1 cellular context compared by ENCODE assay signal in genomic region chr3:190330936-190331734, GRCh38.
TF ChIP-seq lines count a peak whose summit lies in the region.

No MANE protein-coding gene starts in this region.

TF ChIP-seq in HepG2, 621 proteins besides CTCF, POLR2A, EP300 and RAD21 (continued from another document and continues in another):
- TF ChIP-seq, protein P1, sequence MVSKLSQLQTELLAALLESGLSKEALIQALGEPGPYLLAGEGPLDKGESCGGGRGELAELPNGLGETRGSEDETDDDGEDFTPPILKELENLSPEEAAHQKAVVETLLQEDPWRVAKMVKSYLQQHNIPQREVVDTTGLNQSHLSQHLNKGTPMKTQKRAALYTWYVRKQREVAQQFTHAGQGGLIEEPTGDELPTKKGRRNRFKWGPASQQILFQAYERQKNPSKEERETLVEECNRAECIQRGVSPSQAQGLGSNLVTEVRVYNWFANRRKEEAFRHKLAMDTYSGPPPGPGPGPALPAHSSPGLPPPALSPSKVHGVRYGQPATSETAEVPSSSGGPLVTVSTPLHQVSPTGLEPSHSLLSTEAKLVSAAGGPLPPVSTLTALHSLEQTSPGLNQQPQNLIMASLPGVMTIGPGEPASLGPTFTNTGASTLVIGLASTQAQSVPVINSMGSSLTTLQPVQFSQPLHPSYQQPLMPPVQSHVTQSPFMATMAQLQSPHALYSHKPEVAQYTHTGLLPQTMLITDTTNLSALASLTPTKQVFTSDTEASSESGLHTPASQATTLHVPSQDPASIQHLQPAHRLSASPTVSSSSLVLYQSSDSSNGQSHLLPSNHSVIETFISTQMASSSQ (IDR thresholded peaks at IDR 0.05; ENCODE audit: low read depth) = peak; percentile 62; the same call in 1 of the 2 replicates
- TF ChIP-seq, protein P1 (CRISPR knock-in tag; IDR thresholded peaks at IDR 0.05; ENCODE audit: borderline replicate concordance) = peak; percentile 80; the same call in 1 of the 2 replicates
- TF ChIP-seq ZNF550 (CRISPR knock-in tag; IDR thresholded peaks at IDR 0.05; ENCODE audit: borderline replicate concordance) (no peak), FOXA1 (IDR thresholded peaks at IDR 0.05) (peak; percentile 79), FOXA1 (CRISPR knock-in tag; IDR thresholded peaks at IDR 0.05) (peak; percentile 95), THAP11 (CRISPR knock-in tag; IDR thresholded peaks at IDR 0.05) (peak; percentile 72), CAMTA2 (CRISPR knock-in tag; IDR thresholded peaks at IDR 0.05; ENCODE audit: borderline replicate concordance) (no peak), SMARCC2 (IDR thresholded peaks at IDR 0.05) (no peak; the same call in 1 of the 2 replicates), ZNF407 (CRISPR knock-in tag; IDR thresholded peaks at IDR 0.05; ENCODE audit: not compliant biosample characterization) (no peak), SYNCRIP (IDR thresholded peaks at IDR 0.05; ENCODE audit: insufficient read depth, low read depth, low read length) (no peak), TBL1XR1 (IDR thresholded peaks at IDR 0.05; ENCODE audit: borderline replicate concordance, low read length, partially characterized antibody) (peak; percentile 67), SMAD3 (CRISPR knock-in tag; IDR thresholded peaks at IDR 0.05) (peak; percentile 87; the same call in 1 of the 2 replicates), MEF2D (CRISPR knock-in tag; IDR thresholded peaks at IDR 0.05) (no peak), ATF3 (CRISPR knock-in tag; IDR thresholded peaks at IDR 0.05) (0 out of 2 replicates have a peak, but pooled peaks have one; percentile 47), PHF8 (CRISPR knock-in tag; IDR thresholded peaks at IDR 0.05) (no peak), ZNF672 (CRISPR knock-in tag; IDR thresholded peaks at IDR 0.05) (no peak), ZFY (CRISPR knock-in tag; IDR thresholded peaks at IDR 0.05) (no peak), HDAC1 (CRISPR knock-in tag; IDR thresholded peaks at IDR 0.05) (peak; percentile 77), KLF13 (CRISPR knock-in tag; IDR thresholded peaks at IDR 0.05) (no peak), CENPBD1 (CRISPR knock-in tag; IDR thresholded peaks at IDR 0.05; ENCODE audit: borderline replicate concordance, low read depth) (no peak), STAT5B (CRISPR knock-in tag; IDR thresholded peaks at IDR 0.05) (0 out of 2 replicates have a peak, but pooled peaks have one; percentile 46), ZNF331 (CRISPR knock-in tag; IDR thresholded peaks at IDR 0.05) (peak; percentile 95), GABPA (IDR thresholded peaks at IDR 0.05; ENCODE audit: low read depth, low read length) (no peak), GABPA (CRISPR knock-in tag; IDR thresholded peaks at IDR 0.05; ENCODE audit: low read depth) (0 out of 2 replicates have a peak, but pooled peaks have one; percentile 14), ZNF614 (CRISPR knock-in tag; IDR thresholded peaks at IDR 0.05; ENCODE audit: borderline replicate concordance) (peak; percentile 87), ZNF44 (CRISPR knock-in tag; IDR thresholded peaks at IDR 0.05) (no peak), ISL2 (CRISPR knock-in tag; IDR thresholded peaks at IDR 0.05) (peak; percentile 89), ZFP36L2 (CRISPR knock-in tag; IDR thresholded peaks at IDR 0.05) (no peak)
- TF ChIP-seq, protein P2, sequence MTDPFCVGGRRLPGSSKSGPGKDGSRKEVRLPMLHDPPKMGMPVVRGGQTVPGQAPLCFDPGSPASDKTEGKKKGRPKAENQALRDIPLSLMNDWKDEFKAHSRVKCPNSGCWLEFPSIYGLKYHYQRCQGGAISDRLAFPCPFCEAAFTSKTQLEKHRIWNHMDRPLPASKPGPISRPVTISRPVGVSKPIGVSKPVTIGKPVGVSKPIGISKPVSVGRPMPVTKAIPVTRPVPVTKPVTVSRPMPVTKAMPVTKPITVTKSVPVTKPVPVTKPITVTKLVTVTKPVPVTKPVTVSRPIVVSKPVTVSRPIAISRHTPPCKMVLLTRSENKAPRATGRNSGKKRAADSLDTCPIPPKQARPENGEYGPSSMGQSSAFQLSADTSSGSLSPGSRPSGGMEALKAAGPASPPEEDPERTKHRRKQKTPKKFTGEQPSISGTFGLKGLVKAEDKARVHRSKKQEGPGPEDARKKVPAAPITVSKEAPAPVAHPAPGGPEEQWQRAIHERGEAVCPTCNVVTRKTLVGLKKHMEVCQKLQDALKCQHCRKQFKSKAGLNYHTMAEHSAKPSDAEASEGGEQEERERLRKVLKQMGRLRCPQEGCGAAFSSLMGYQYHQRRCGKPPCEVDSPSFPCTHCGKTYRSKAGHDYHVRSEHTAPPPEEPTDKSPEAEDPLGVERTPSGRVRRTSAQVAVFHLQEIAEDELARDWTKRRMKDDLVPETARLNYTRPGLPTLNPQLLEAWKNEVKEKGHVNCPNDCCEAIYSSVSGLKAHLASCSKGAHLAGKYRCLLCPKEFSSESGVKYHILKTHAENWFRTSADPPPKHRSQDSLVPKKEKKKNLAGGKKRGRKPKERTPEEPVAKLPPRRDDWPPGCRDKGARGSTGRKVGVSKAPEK (CRISPR knock-in tag; IDR thresholded peaks at IDR 0.05; ENCODE audit: borderline replicate concordance) = no peak; the same call in 1 of the 2 replicates
- TF ChIP-seq, protein P3, sequence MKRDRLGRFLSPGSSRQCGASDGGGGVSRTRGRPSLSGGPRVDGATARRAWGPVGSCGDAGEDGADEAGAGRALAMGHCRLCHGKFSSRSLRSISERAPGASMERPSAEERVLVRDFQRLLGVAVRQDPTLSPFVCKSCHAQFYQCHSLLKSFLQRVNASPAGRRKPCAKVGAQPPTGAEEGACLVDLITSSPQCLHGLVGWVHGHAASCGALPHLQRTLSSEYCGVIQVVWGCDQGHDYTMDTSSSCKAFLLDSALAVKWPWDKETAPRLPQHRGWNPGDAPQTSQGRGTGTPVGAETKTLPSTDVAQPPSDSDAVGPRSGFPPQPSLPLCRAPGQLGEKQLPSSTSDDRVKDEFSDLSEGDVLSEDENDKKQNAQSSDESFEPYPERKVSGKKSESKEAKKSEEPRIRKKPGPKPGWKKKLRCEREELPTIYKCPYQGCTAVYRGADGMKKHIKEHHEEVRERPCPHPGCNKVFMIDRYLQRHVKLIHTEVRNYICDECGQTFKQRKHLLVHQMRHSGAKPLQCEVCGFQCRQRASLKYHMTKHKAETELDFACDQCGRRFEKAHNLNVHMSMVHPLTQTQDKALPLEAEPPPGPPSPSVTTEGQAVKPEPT (CRISPR knock-in tag; IDR thresholded peaks at IDR 0.05; ENCODE audit: low read depth) = no peak
- TF ChIP-seq, protein P4, sequence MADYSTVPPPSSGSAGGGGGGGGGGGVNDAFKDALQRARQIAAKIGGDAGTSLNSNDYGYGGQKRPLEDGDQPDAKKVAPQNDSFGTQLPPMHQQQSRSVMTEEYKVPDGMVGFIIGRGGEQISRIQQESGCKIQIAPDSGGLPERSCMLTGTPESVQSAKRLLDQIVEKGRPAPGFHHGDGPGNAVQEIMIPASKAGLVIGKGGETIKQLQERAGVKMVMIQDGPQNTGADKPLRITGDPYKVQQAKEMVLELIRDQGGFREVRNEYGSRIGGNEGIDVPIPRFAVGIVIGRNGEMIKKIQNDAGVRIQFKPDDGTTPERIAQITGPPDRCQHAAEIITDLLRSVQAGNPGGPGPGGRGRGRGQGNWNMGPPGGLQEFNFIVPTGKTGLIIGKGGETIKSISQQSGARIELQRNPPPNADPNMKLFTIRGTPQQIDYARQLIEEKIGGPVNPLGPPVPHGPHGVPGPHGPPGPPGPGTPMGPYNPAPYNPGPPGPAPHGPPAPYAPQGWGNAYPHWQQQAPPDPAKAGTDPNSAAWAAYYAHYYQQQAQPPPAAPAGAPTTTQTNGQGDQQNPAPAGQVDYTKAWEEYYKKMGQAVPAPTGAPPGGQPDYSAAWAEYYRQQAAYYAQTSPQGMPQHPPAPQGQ (CRISPR knock-in tag; IDR thresholded peaks at IDR 0.05; ENCODE audit: borderline replicate concordance) = no peak; the same call in 1 of the 2 replicates
- TF ChIP-seq, protein P5, sequence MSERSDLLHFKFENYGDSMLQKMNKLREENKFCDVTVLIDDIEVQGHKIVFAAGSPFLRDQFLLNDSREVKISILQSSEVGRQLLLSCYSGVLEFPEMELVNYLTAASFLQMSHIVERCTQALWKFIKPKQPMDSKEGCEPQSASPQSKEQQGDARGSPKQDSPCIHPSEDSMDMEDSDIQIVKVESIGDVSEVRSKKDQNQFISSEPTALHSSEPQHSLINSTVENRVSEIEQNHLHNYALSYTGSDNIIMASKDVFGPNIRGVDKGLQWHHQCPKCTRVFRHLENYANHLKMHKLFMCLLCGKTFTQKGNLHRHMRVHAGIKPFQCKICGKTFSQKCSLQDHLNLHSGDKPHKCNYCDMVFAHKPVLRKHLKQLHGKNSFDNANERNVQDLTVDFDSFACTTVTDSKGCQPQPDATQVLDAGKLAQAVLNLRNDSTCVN (CRISPR knock-in tag; IDR thresholded peaks at IDR 0.05; ENCODE audit: borderline replicate concordance) = 0 out of 2 replicates have a peak, but pooled peaks have one; percentile 29
- TF ChIP-seq, protein P6, sequence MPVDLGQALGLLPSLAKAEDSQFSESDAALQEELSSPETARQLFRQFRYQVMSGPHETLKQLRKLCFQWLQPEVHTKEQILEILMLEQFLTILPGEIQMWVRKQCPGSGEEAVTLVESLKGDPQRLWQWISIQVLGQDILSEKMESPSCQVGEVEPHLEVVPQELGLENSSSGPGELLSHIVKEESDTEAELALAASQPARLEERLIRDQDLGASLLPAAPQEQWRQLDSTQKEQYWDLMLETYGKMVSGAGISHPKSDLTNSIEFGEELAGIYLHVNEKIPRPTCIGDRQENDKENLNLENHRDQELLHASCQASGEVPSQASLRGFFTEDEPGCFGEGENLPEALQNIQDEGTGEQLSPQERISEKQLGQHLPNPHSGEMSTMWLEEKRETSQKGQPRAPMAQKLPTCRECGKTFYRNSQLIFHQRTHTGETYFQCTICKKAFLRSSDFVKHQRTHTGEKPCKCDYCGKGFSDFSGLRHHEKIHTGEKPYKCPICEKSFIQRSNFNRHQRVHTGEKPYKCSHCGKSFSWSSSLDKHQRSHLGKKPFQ (CRISPR knock-in tag; IDR thresholded peaks at IDR 0.05; ENCODE audit: insufficient replicate concordance) = peak; percentile 62
